ENCODE assay signal across 8 cellular contexts in genomic region chr1:179954494-179955317, GRCh38. TPM values are rescaled to one million over a fixed set of nuclear protein-coding genes. Genes with fewer than 3 reads are reported as not detected.
DNase-seq lines count a peak whose midpoint lies in the region; ATAC-seq, FAIRE-seq and TF ChIP-seq lines count a peak whose summit lies in the region.

A gene with protein sequence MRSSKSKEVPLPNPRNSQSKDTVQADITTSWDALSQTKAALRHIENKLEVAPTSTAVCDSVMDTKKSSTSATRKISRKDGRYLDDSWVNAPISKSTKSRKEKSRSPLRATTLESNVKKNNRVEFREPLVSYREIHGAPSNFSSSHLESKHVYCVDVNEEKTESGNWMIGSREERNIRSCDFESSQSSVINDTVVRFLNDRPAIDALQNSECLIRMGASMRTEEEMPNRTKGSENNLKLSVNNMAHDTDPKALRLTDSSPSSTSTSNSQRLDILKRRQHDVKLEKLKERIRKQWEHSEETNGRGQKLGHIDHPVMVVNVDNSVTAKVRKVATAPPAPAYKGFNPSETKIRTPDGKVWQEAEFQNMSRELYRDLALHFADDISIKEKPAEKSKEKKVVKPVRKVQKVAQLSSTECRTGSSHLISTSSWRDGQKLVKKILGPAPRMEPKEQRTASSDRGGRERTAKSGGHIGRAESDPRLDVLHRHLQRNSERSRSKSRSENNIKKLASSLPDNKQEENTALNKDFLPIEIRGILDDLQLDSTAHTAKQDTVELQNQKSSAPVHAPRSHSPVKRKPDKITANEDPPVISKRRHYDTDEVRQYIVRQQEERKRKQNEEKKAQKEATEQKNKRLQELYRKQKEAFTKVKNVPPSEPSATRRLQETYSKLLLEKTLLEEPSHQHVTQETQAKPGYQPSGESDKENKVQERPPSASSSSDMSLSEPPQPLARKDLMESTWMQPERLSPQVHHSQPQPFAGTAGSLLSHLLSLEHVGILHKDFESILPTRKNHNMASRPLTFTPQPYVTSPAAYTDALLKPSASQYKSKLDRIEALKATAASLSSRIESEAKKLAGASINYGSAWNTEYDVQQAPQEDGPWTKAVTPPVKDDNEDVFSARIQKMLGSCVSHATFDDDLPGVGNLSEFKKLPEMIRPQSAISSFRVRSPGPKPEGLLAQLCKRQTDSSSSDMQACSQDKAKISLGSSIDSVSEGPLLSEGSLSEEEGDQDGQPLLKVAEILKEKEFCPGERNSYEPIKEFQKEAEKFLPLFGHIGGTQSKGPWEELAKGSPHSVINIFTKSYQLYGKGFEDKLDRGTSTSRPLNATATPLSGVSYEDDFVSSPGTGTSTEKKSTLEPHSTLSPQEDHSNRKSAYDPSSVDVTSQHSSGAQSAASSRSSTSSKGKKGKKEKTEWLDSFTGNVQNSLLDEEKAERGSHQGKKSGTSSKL (N-terminal part only) (plus strand): TSS chr1:179954810. CDS start chr1:179986182, 31,372 bp downstream.

- FAIRE-seq in D721Med (lab: Jason Lieb, UNC): peak; percentile 97

- H3K4me1 Mint-ChIP-seq in endothelial cell (ENCODE audit: unreplicated experiment) (peaks cover 15% of the 10 kb centered on the region), mesothelial cell of epicardium (peaks cover 24% of the 10 kb centered on the region)

- H3K27ac Mint-ChIP-seq in endothelial cell (ENCODE audit: unreplicated experiment) (peak within 1 kb of the TSS; percentile 93), mesothelial cell of epicardium (peak within 1 kb of the TSS; percentile 96)

- CTCF ChIA-PET in OCI-LY7 (lab: Charles Lee; ENCODE audit: unreplicated experiment): no interaction called here

- H3K4me3 ChIP-seq in OCI-LY7 (ENCODE audit: low read depth, low read length, poor library complexity, severe bottlenecking): peak within 1 kb of the TSS; percentile 93

- H3K9me3 ChIP-seq in OCI-LY7 (ENCODE audit: low read length): no peaks in the 10 kb centered on the region

- H3K4me3 Mint-ChIP-seq in endothelial cell (ENCODE audit: unreplicated experiment) (peak within 1 kb of the TSS; percentile 98), mesothelial cell of epicardium (peak within 1 kb of the TSS; percentile 87)

- H3K4me1 ChIP-seq in OCI-LY7 (ENCODE audit: insufficient read depth, low read length, poor library complexity, severe bottlenecking): peaks cover 46% of the 10 kb centered on the region

- TF ChIP-seq CTCF in D721Med (IDR thresholded peaks at IDR 0.05; ENCODE audit: insufficient read depth, missing control alignments) (no peak), OCI-LY7 (conservative IDR thresholded peaks at IDR 0.05; ENCODE audit: low read length) (0 out of 2 replicates have a peak, but pooled peaks have one; percentile 6), endothelial cell (IDR thresholded peaks at IDR 0.05; ENCODE audit: unreplicated experiment) (no peak), mesothelial cell of epicardium (IDR thresholded peaks at IDR 0.05; ENCODE audit: unreplicated experiment) (no peak)

- no TSS peak for BruUV-seq in OCI-LY7 (replicated peaks; lab: Mats Ljungman, UMichigan)

- no peaks in the 10 kb centered on the region for H3K9me3 Mint-ChIP-seq in endothelial cell (ENCODE audit: unreplicated experiment)
- H3K9me3 Mint-ChIP-seq in mesothelial cell of epicardium: no peaks in the 10 kb centered on the region

- intact Hi-C loops in OCI-LY7 (cut with micrococcal nuclease; ENCODE audit: unreplicated experiment): loop anchor here (1.0 to 10.0 kb wide), 3 partner anchors 72 to 920 kb away; partner anchors contain the start of genes QSOX1 and TOR1AIP1

- POLR2A ChIA-PET in OCI-LY7 (lab: Charles Lee): interaction anchor here (0.6 to 1.4 kb wide), 9 partner anchors 9 to 72 kb away, joined by 3 to 11 read pairs (median 3); no protein-coding TSS in a partner anchor

- DNase-seq in D721Med (ENCODE audit: insufficient read length, low spot score) (no peak), HuH-7.5 (ENCODE audit: low spot score) (peak; percentile 40), OCI-LY7 (ENCODE audit: low spot score) (peak; percentile 99), activated T-cell treated with anti-CD3 and anti-CD28 coated beads for 1 hour (ENCODE audit: low read depth) (peak; percentile 95), endothelial cell (ENCODE audit: low spot score) (peak; percentile 96), mesothelial cell of epicardium (ENCODE audit: low spot score in 2 of 2, unreplicated experiment in 2 of 2) (peak; percentile 93 to 97)
- DNase-seq in stimulated activated CD8-positive, alpha-beta memory T cell treated with anti-CD3 and anti-CD28 coated beads, Interleukin-15, amount 100 ng/mL, for 48 hours (ENCODE audit: low read depth in 2 of 2): peak; percentile 95 to 97

- peaks cover 24% of the 10 kb centered on the region for H4K20me1 ChIP-seq in OCI-LY7 (ENCODE audit: insufficient read depth, low read length)

- ATAC-seq in GM21526 (IDR thresholded peaks at IDR 0.05; ENCODE audit: low FRiP score, unreplicated experiment): peak; percentile 92

- H3K4me2 ChIP-seq in OCI-LY7 (ENCODE audit: low read length): peak within 1 kb of the TSS; percentile 94

- H3K9me2 ChIP-seq in OCI-LY7 (ENCODE audit: insufficient read depth, low read length): no peaks in the 10 kb centered on the region

- H2AFZ ChIP-seq in OCI-LY7 (ENCODE audit: low read length): peak within 1 kb of the TSS; percentile 98

- H3K27ac ChIP-seq in OCI-LY7 (ENCODE audit: low read depth, low read length, poor library complexity, severe bottlenecking): peak within 1 kb of the TSS; percentile 88

- no peaks in the 10 kb centered on the region for H3K36me3 ChIP-seq in OCI-LY7 (ENCODE audit: insufficient read depth, low read length)

- peaks cover 49% of the 10 kb centered on the region for H3K79me2 ChIP-seq in OCI-LY7 (ENCODE audit: insufficient read depth, low read depth, low read length)

- H3K36me3 Mint-ChIP-seq in endothelial cell (ENCODE audit: low read depth, unreplicated experiment) (no peaks in the 10 kb centered on the region), mesothelial cell of epicardium (no peaks in the 10 kb centered on the region)

- H3K27me3 Mint-ChIP-seq in endothelial cell (ENCODE audit: unreplicated experiment): peaks cover 8% of the 10 kb centered on the region
- no peaks in the 10 kb centered on the region for H3K27me3 Mint-ChIP-seq in mesothelial cell of epicardium (ENCODE audit: low read depth)

RNA-seq across cellular contexts. Expression of the gene that starts here (rescaled TPM):
- total RNA-seq in OCI-LY7 (2014; rRNA removed; shearing (Covaris generic)): 48.6 and 51.9 TPM in 2 replicates
- total RNA-seq in OCI-LY7 (2022) (54.2 and 57.5 TPM in 2 replicates), endothelial cell (ENCODE audit: unreplicated experiment) (39.2 TPM), mesothelial cell of epicardium (54.6 to 58.0 TPM (median 55.1 TPM) in 3 replicates)
